20 cellular contexts compared by ENCODE assay signal in genomic region chr12:102548543-102548942, GRCh38.
DNase-seq lines count a peak whose midpoint lies in the region; ATAC-seq, FAIRE-seq and TF ChIP-seq lines count a peak whose summit lies in the region.
"Had no signal": no experiment of that assay in that cellular context is flagged by ENCODE, and none has a peak within 500 bp of the region (broad histone marks: within the 10 kb centered on the region; RNA-seq: fewer than 3 reads in every experiment).

No MANE protein-coding gene starts in this region.

- dilution Hi-C loops in mammary epithelial cell (cut with HindIII; ENCODE audit: low sequenced_read_pairs), result no loop called here

- no peak overlapping the region for H2BK15ac ChIP-seq in mesendoderm (replicated peaks; ENCODE audit: low read depth)

- H3K9me3 ChIP-seq in heart right ventricle, result no peaks in the 10 kb centered on the region
- H3K9me3 ChIP-seq in astrocyte (ENCODE audit: insufficient read depth, low read depth, low read length), result no peaks in the 10 kb centered on the region
- H3K9me3 ChIP-seq in mammary epithelial cell (replicated peaks; ENCODE audit: insufficient read depth, low read length), result no peaks in the 10 kb centered on the region
- H3K9me3 ChIP-seq: vagina had no signal

- H3K9ac ChIP-seq in astrocyte (ENCODE audit: low read length) (no peak overlapping the region), mesendoderm (ENCODE audit: low read length) (no peak overlapping the region), mammary epithelial cell (ENCODE audit: insufficient read depth, low read length) (no peak overlapping the region)

- CTCF ChIA-PET in mammary epithelial cell (lab: Charles Lee; ENCODE audit: low non-redundant PET), result no interaction called here

- H3K79me2 ChIP-seq in astrocyte (ENCODE audit: insufficient read depth, low read length), result no peaks in the 10 kb centered on the region
- H3K79me2 ChIP-seq in mesendoderm (ENCODE audit: control insufficient read depth, insufficient read depth, low read length), result no peaks in the 10 kb centered on the region
- no peaks in the 10 kb centered on the region for H3K79me2 ChIP-seq in mammary epithelial cell (ENCODE audit: insufficient read depth, low read length)

- H3K27ac ChIP-seq in heart right ventricle, result no peak overlapping the region
- no peak overlapping the region for H3K27ac ChIP-seq in astrocyte (ENCODE audit: low read depth, low read length)
- H3K27ac ChIP-seq in mesendoderm (ENCODE audit: low read depth, low read length), result no peak overlapping the region
- H3K27ac ChIP-seq in mammary epithelial cell (ENCODE audit: insufficient read depth, low read depth, low read length), result no peak overlapping the region
- H3K27ac ChIP-seq: C4-2B, vagina had no signal

- no peak overlapping the region for H3K18ac ChIP-seq in mesendoderm (ENCODE audit: low read length)

- no peak overlapping the region for H4K5ac ChIP-seq in mesendoderm (ENCODE audit: low read length)

- H3K4me3 Mint-ChIP-seq in astrocyte (ENCODE audit: unreplicated experiment), result no peak overlapping the region
- H3K4me3 Mint-ChIP-seq: activated CD4-positive, alpha-beta T cell treated with anti-CD3 and anti-CD28 coated beads for 36 hours; activated naive CD4-positive, alpha-beta T cell treated with anti-CD3 and anti-CD28 coated beads, Interleukin-2, amount 50 U/mL, for 24 hours had no signal

- TF ChIP-seq CTCF in heart right ventricle (IDR thresholded peaks at IDR 0.05) (no peak), astrocyte (IDR thresholded peaks at IDR 0.05; ENCODE audit: insufficient read depth, low read depth, low read length) (no peak), mammary epithelial cell (conservative IDR thresholded peaks at IDR 0.05 in 1 of 2, IDR thresholded peaks at IDR 0.05 in 1 of 2; ENCODE audit: extremely low read depth in 1 of 2, insufficient read depth in 1 of 2, low read depth in 1 of 2, low read length in 2 of 2) (no peak)

- 37 to 51% methylated on average over 3 of the region's 3 CpGs for WGBS in heart right ventricle, 2 donors
- WGBS in mesendoderm (ENCODE audit: extremely low coverage, insufficient coverage, low lambda C conversion rate), result no CpG with 5 or more reads among the region's 3 CpGs
- WGBS in mammary epithelial cell (ENCODE audit: low coverage, missing lambda C conversion rate), result 6% methylated on average over 3 of the region's 3 CpGs

- intact Hi-C loops in heart right ventricle (cut with DNase I) (no loop called here), cardiac septum (cut with DNase I) (no loop called here), mammary epithelial cell (cut with micrococcal nuclease) (no loop called here)

- DNase-seq in heart right ventricle (peak; percentile 15 to 58), cardiac septum (ENCODE audit: low spot score) (no peak), astrocyte (ENCODE audit: low read depth) (no peak), mesendoderm (peak; percentile 40), mammary epithelial cell (no peak)
- DNase-seq in stimulated activated CD8-positive, alpha-beta memory T cell treated with anti-CD3 and anti-CD28 coated beads, Interleukin-4, amount 100 ng/mL, for 48 hours, result no peak
- DNase-seq: activated CD4-positive, alpha-beta T cell treated with anti-CD3 and anti-CD28 coated beads for 36 hours; NCI-H1092; NCI-H2029 treated with DMSO at 0.1 percent for 48 hours; NCI-H510A; stimulated activated CD4-positive, alpha-beta T cell treated with anti-CD3 and anti-CD28 coated beads, Interleukin-12 subunit alpha, Interleukin-12 subunit beta, amount 100 ng/mL, for 4 hours; SW 1271 had no signal

- no TSS peak for BruUV-seq in mammary epithelial cell (replicated peaks; lab: Mats Ljungman, UMichigan)

- no peak for FAIRE-seq in astrocyte (lab: Jason Lieb, UNC)
- FAIRE-seq: colon, TTC549 had no signal

- no peaks in the 10 kb centered on the region for H4K20me1 ChIP-seq in astrocyte (ENCODE audit: insufficient read depth, low read length)
- H4K20me1 ChIP-seq in mammary epithelial cell (ENCODE audit: insufficient read depth, low read length), result no peaks in the 10 kb centered on the region

- peaks cover 0 to 5% (median 0%) of the 10 kb centered on the region in 9 donors for H3K4me1 ChIP-seq in heart right ventricle
- H3K4me1 ChIP-seq in astrocyte (ENCODE audit: insufficient read depth, low read length), result no peaks in the 10 kb centered on the region
- no peaks in the 10 kb centered on the region for H3K4me1 ChIP-seq in mesendoderm (ENCODE audit: control insufficient read depth, low read depth, low read length)
- no peaks in the 10 kb centered on the region for H3K4me1 ChIP-seq in mammary epithelial cell (ENCODE audit: insufficient read depth, low read length)

- H3K4me2 ChIP-seq in astrocyte (ENCODE audit: low read length), result no peak overlapping the region
- H3K4me2 ChIP-seq in mesendoderm (ENCODE audit: low read length), result no peak overlapping the region
- no peak overlapping the region for H3K4me2 ChIP-seq in mammary epithelial cell (ENCODE audit: insufficient read depth, low read depth, low read length)

- H3K4me3 ChIP-seq in heart right ventricle (no peak overlapping the region), astrocyte (ENCODE audit: insufficient read depth, low read depth, low read length) (no peak overlapping the region), mesendoderm (ENCODE audit: low read length) (no peak overlapping the region), mammary epithelial cell (replicated peaks in 1 of 3; ENCODE audit: insufficient read depth in 1 of 3, low read depth in 2 of 3, low read length in 3 of 3) (no peak overlapping the region)
- H3K4me3 ChIP-seq: vagina had no signal

- H2BK5ac ChIP-seq in mesendoderm (ENCODE audit: low read length), result no peak overlapping the region

- no peak overlapping the region for H3K4ac ChIP-seq in mesendoderm (ENCODE audit: low read depth, low read length)

- H2AFZ ChIP-seq in astrocyte (ENCODE audit: low read depth, low read length), result peak overlapping the region; percentile 39
- no peak overlapping the region for H2AFZ ChIP-seq in mammary epithelial cell (ENCODE audit: low read depth, low read length)

- H3K27me3 ChIP-seq in heart right ventricle (no peaks in the 10 kb centered on the region), astrocyte (ENCODE audit: insufficient read depth, low read length) (no peaks in the 10 kb centered on the region), mesendoderm (ENCODE audit: insufficient read depth, low read length, poor library complexity) (no peaks in the 10 kb centered on the region), mammary epithelial cell (ENCODE audit: insufficient read depth, low read length) (no peaks in the 10 kb centered on the region)
- H3K27me3 ChIP-seq: vagina had no signal

- no peak overlapping the region for H3K23ac ChIP-seq in mesendoderm (ENCODE audit: low read length)

- H2AK5ac ChIP-seq in mesendoderm (ENCODE audit: low read length), result no peak overlapping the region

- H4K8ac ChIP-seq in mesendoderm (ENCODE audit: low read depth, low read length), result no peak overlapping the region

- H2BK120ac ChIP-seq in mesendoderm (ENCODE audit: low read depth, low read length), result no peak overlapping the region

- H3K27ac Mint-ChIP-seq in astrocyte (ENCODE audit: unreplicated experiment), result no peak overlapping the region
- H3K27ac Mint-ChIP-seq: activated CD4-positive, alpha-beta T cell treated with anti-CD3 and anti-CD28 coated beads for 36 hours; activated naive CD4-positive, alpha-beta T cell treated with anti-CD3 and anti-CD28 coated beads, Interleukin-2, amount 50 U/mL, for 24 hours had no signal

- in situ Hi-C loops in mammary epithelial cell (cut with MboI; ENCODE audit: low sequenced_read_pairs in 2 of 2), result no loop called here

- no peaks in the 10 kb centered on the region for H3K36me3 ChIP-seq in heart right ventricle
- H3K36me3 ChIP-seq in astrocyte (ENCODE audit: insufficient read depth, low read length), result no peaks in the 10 kb centered on the region
- no peaks in the 10 kb centered on the region for H3K36me3 ChIP-seq in mesendoderm (ENCODE audit: control insufficient read depth, insufficient read depth, low read length)
- no peaks in the 10 kb centered on the region for H3K36me3 ChIP-seq in mammary epithelial cell (ENCODE audit: insufficient read depth, low read length)
- H3K36me3 ChIP-seq: vagina had no signal

- H3K27me3 Mint-ChIP-seq in astrocyte (ENCODE audit: low read depth, unreplicated experiment), result no peaks in the 10 kb centered on the region

- H3K36me3 Mint-ChIP-seq in astrocyte (ENCODE audit: low read depth, unreplicated experiment), result no peaks in the 10 kb centered on the region
- H3K36me3 Mint-ChIP-seq: activated naive CD4-positive, alpha-beta T cell treated with anti-CD3 and anti-CD28 coated beads, Interleukin-2, amount 50 U/mL, for 24 hours had no signal

- peaks cover 12% of the 10 kb centered on the region for H3K4me1 Mint-ChIP-seq in astrocyte (ENCODE audit: low read depth, unreplicated experiment)
- H3K4me1 Mint-ChIP-seq: activated CD4-positive, alpha-beta T cell treated with anti-CD3 and anti-CD28 coated beads for 36 hours; activated naive CD4-positive, alpha-beta T cell treated with anti-CD3 and anti-CD28 coated beads, Interleukin-2, amount 50 U/mL, for 24 hours had no signal

- no peaks in the 10 kb centered on the region for H3K79me1 ChIP-seq in mesendoderm (ENCODE audit: low read length)

- ATAC-seq in heart right ventricle (peak in 6 of 8 donors; percentile 18 to 74 (median 66)), GM18502 (IDR thresholded peaks at IDR 0.05; ENCODE audit: poor library complexity, unreplicated experiment) (no peak), HG02938 (IDR thresholded peaks at IDR 0.05; ENCODE audit: unreplicated experiment) (no peak)
- ATAC-seq: activated CD4-positive, alpha-beta T cell treated with anti-CD3 and anti-CD28 coated beads for 36 hours; left lobe of liver had no signal

- H3K9me3 Mint-ChIP-seq in astrocyte (ENCODE audit: unreplicated experiment), result no peaks in the 10 kb centered on the region
- H3K9me3 Mint-ChIP-seq: activated naive CD4-positive, alpha-beta T cell treated with anti-CD3 and anti-CD28 coated beads, Interleukin-2, amount 50 U/mL, for 24 hours had no signal

- no peak overlapping the region for H3K56ac ChIP-seq in mesendoderm (ENCODE audit: low read length)

Comparison
In these comparisons a context has a peak if more than half of its experiments do, and no peak if none do; other contexts are left out.
1. DNase-seq: peak in heart right ventricle (2 of 2) and mesendoderm (single experiment); none in cardiac septum (single experiment), astrocyte (single experiment), stimulated activated CD8-positive, alpha-beta memory T cell treated with anti-CD3 and anti-CD28 coated beads, Interleukin-4, amount 100 ng/mL, for 48 hours (single experiment) and mammary epithelial cell (single experiment).
2. ATAC-seq: peak in heart right ventricle (6 of 8); none in GM18502 (single experiment) and HG02938 (single experiment).